ENCODE assay signal across 8 cellular contexts in the genomic region with DNA sequence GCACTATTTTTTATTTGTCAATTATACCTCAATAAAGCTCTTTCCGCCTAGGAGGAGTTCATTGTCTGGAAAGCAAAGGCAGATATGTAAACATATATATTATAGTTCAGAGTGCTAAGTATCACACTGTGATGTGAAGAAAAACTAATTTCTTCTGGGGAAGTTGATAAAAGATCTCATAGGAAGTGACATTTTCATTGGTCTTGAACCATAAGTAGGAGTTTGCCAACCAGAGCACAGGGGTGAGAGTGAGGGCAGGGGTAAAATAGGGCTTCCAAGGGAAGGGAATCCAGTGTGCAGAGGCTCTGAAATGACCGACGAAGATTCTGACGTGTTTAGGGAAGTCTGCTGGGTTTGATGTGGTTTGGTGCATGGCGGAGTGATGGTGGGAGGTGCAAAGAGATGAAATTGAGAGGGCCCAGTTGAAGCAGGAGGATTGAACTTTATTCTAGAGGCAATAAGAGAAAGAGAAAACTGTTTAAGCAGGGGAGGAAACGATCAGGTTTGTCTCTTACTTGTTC. TPM values are rescaled to one million over a fixed set of nuclear protein-coding genes. Genes with fewer than 3 reads are reported as not detected.
DNase-seq lines count a peak whose midpoint lies in the region; ATAC-seq and TF ChIP-seq lines count a peak whose summit lies in the region.

No MANE protein-coding gene starts in this region.

- ATAC-seq in GM21737 (IDR thresholded peaks at IDR 0.05; ENCODE audit: unreplicated experiment) = peak; percentile 25

- POLR2A ChIA-PET in Caco-2 (lab: Charles Lee) = no interaction called here

- H3K4me1 Mint-ChIP-seq in Caco-2 (ENCODE audit: low read depth, unreplicated experiment) = no peaks in the 10 kb centered on the region

- CTCF ChIA-PET in Caco-2 (lab: Charles Lee) = interaction anchor here (0.6 kb wide), 2 partner anchors 181 to 211 kb away, joined by 3 read pairs; no protein-coding TSS in a partner anchor

- intact Hi-C loops in Caco-2 (cut with micrococcal nuclease; ENCODE audit: unreplicated experiment) = no loop called here

- no peaks in the 10 kb centered on the region for H3K27me3 Mint-ChIP-seq in Caco-2 (ENCODE audit: insufficient read depth, unreplicated experiment)

- H3K27ac Mint-ChIP-seq in Caco-2 (ENCODE audit: unreplicated experiment) = no peak overlapping the region

- peaks cover 11% of the 10 kb centered on the region for H3K4me1 ChIP-seq in Caco-2

- DNase-seq in Caco-2 = peak in 1 of 2 experiments; percentile 14
- DNase-seq in NCI-H69 (lab: John Stamatoyannopoulos, UW) = peak; percentile 51
- peak; percentile 54 for DNase-seq in activated CD8-positive, alpha-beta memory T cell treated with anti-CD3 and anti-CD28 coated beads, Interleukin-2, amount 50 U/mL, for 4 hours
- DNase-seq in fibroblast of mammary gland (ENCODE audit: low read depth) = peak; percentile 73
- DNase-seq in pons (ENCODE audit: low spot score) = peak; percentile 51
- DNase-seq in iPS-NIHi7 (ENCODE audit: extremely low spot score) = no peak
- no peak for DNase-seq in T1000 (lab: John Stamatoyannopoulos, UW)

- H3K9me3 Mint-ChIP-seq in Caco-2 (ENCODE audit: unreplicated experiment) = no peaks in the 10 kb centered on the region

- TF ChIP-seq CTCF in Caco-2 (IDR thresholded peaks at IDR 0.05; ENCODE audit: insufficient read depth in 1 of 2, low read depth in 1 of 2, low read length in 1 of 2, severe bottlenecking in 1 of 2, unreplicated experiment in 1 of 2) (no peak), fibroblast of mammary gland (conservative IDR thresholded peaks at IDR 0.05; ENCODE audit: control insufficient read depth, insufficient read depth, low read depth, low read length) (no peak)

- H3K4me3 ChIP-seq in Caco-2 (ENCODE audit: low read depth, low read length) = peak overlapping the region; percentile 64
- H3K4me3 ChIP-seq in fibroblast of mammary gland (ENCODE audit: control insufficient read depth, low read depth, low read length) = peak overlapping the region; percentile 97

- no peaks in the 10 kb centered on the region; the same call in 1 of the 2 replicates for H3K36me3 ChIP-seq in Caco-2 (ENCODE audit: control insufficient read depth, insufficient read depth, low read length)

- no TSS peak for BruUV-seq in Caco-2 (replicated peaks; lab: Mats Ljungman, UMichigan)

- no peaks in the 10 kb centered on the region for H3K27me3 ChIP-seq in Caco-2 (replicated peaks; ENCODE audit: control insufficient read depth, insufficient read depth, low read length)

- H3K36me3 Mint-ChIP-seq in Caco-2 (ENCODE audit: insufficient read depth, unreplicated experiment) = no peaks in the 10 kb centered on the region

- H3K4me3 Mint-ChIP-seq in Caco-2 (ENCODE audit: unreplicated experiment) = no peak overlapping the region

- no peaks in the 10 kb centered on the region for H3K9me3 ChIP-seq in Caco-2

RNA-seq across cellular contexts. Expression of a gene that starts 0.8 kb away (rescaled TPM):
- total RNA-seq in Caco-2 (2022) = 28.1 and 30.8 TPM in 2 replicates

Comparison
In these comparisons a context has a peak if more than half of its experiments do, and no peak if none do; other contexts are left out.
1. DNase-seq: peak in NCI-H69 (single experiment), activated CD8-positive, alpha-beta memory T cell treated with anti-CD3 and anti-CD28 coated beads, Interleukin-2, amount 50 U/mL, for 4 hours (single experiment), fibroblast of mammary gland (single experiment) and pons (single experiment); none in iPS-NIHi7 (single experiment) and T1000 (single experiment).